In genomic region chr11:41065432-41065831, GRCh38 we compare ENCODE assay signal across 5 cellular contexts.
"Had no signal": no experiment of that assay in that cellular context is flagged by ENCODE, and none has a peak within 500 bp of the region (broad histone marks: within the 10 kb centered on the region; RNA-seq: fewer than 3 reads in every experiment).

No MANE protein-coding gene starts in this region.

- H3K4me3 Mint-ChIP-seq: IgD-negative memory B cell had no signal

- DNase-seq: IMR-90, KBM-7 had no signal

- H3K36me3 Mint-ChIP-seq: IgD-negative memory B cell had no signal

- H3K4me1 Mint-ChIP-seq: IgD-negative memory B cell had no signal

- H3K27ac Mint-ChIP-seq: IgD-negative memory B cell had no signal

- H3K27ac ChIP-seq: HL-60 had no signal

- H3K4me3 ChIP-seq: K562 had no signal

- H3K27me3 Mint-ChIP-seq: IgD-negative memory B cell had no signal
